In the genomic region with DNA sequence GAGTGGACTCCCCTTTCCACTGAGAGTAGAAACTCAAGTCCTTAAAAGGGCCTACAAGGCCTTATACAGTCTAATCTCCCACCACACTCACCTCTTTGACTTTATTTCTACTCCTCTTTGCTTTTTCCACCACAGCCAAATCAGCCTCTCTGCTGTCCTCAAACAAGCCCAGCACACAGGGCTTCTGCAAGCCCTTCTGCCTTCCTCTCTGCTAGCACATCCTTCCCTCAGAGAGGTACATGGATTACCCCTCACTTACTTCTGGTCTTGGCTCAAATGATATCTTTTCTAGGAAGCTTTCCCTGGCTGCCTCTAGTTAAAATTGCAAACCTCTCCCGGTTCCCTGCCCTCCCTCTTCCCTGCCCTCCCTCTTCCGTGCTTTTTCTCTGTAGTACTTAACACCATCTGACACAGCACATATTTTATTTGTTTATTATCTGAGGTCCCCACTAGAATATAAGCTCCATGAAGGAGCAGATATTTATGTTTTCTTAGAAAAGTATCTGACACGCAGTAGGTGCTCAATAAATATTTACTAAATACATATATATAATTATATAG, we compare ENCODE assay signal across 1 cellular context.
TF ChIP-seq lines count a peak whose summit lies in the region.

No MANE protein-coding gene starts in this region.

TF ChIP-seq in SK-N-SH treated with all-trans-retinoic acid at 6 μM for 48 hours, 23 proteins besides CTCF, POLR2A, EP300 and RAD21 (continued from another document):
- TF ChIP-seq, protein P1, sequence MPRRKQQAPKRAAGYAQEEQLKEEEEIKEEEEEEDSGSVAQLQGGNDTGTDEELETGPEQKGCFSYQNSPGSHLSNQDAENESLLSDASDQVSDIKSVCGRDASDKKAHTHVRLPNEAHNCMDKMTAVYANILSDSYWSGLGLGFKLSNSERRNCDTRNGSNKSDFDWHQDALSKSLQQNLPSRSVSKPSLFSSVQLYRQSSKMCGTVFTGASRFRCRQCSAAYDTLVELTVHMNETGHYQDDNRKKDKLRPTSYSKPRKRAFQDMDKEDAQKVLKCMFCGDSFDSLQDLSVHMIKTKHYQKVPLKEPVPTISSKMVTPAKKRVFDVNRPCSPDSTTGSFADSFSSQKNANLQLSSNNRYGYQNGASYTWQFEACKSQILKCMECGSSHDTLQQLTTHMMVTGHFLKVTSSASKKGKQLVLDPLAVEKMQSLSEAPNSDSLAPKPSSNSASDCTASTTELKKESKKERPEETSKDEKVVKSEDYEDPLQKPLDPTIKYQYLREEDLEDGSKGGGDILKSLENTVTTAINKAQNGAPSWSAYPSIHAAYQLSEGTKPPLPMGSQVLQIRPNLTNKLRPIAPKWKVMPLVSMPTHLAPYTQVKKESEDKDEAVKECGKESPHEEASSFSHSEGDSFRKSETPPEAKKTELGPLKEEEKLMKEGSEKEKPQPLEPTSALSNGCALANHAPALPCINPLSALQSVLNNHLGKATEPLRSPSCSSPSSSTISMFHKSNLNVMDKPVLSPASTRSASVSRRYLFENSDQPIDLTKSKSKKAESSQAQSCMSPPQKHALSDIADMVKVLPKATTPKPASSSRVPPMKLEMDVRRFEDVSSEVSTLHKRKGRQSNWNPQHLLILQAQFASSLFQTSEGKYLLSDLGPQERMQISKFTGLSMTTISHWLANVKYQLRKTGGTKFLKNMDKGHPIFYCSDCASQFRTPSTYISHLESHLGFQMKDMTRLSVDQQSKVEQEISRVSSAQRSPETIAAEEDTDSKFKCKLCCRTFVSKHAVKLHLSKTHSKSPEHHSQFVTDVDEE (CRISPR knock-in tag; IDR thresholded peaks at IDR 0.05) = no peak
- TF ChIP-seq ESRRG (CRISPR knock-in tag; IDR thresholded peaks at IDR 0.05) = no peak
- no peak for TF ChIP-seq ISL1 (CRISPR knock-in tag; IDR thresholded peaks at IDR 0.05)
- TF ChIP-seq ZNF8 (CRISPR knock-in tag; IDR thresholded peaks at IDR 0.05) = no peak
- no peak for TF ChIP-seq ZNF565 (CRISPR knock-in tag; conservative IDR thresholded peaks at IDR 0.05; ENCODE audit: low read depth)
- TF ChIP-seq TCF4 (CRISPR knock-in tag; IDR thresholded peaks at IDR 0.05; ENCODE audit: borderline replicate concordance) = no peak
- TF ChIP-seq ZFP3 (CRISPR knock-in tag; IDR thresholded peaks at IDR 0.05) = no peak
- TF ChIP-seq RARB (CRISPR knock-in tag; IDR thresholded peaks at IDR 0.05) = no peak
- no peak for TF ChIP-seq GLIS3 (CRISPR knock-in tag; IDR thresholded peaks at IDR 0.05)
- TF ChIP-seq PPARA (CRISPR knock-in tag; IDR thresholded peaks at IDR 0.05; ENCODE audit: borderline replicate concordance) = no peak
- TF ChIP-seq, protein P2, sequence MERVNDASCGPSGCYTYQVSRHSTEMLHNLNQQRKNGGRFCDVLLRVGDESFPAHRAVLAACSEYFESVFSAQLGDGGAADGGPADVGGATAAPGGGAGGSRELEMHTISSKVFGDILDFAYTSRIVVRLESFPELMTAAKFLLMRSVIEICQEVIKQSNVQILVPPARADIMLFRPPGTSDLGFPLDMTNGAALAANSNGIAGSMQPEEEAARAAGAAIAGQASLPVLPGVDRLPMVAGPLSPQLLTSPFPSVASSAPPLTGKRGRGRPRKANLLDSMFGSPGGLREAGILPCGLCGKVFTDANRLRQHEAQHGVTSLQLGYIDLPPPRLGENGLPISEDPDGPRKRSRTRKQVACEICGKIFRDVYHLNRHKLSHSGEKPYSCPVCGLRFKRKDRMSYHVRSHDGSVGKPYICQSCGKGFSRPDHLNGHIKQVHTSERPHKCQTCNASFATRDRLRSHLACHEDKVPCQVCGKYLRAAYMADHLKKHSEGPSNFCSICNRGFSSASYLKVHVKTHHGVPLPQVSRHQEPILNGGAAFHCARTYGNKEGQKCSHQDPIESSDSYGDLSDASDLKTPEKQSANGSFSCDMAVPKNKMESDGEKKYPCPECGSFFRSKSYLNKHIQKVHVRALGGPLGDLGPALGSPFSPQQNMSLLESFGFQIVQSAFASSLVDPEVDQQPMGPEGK (CRISPR knock-in tag; IDR thresholded peaks at IDR 0.05; ENCODE audit: borderline replicate concordance) = no peak
- TF ChIP-seq TOX (CRISPR knock-in tag; IDR thresholded peaks at IDR 0.05; ENCODE audit: borderline replicate concordance) = no peak
- TF ChIP-seq, protein P3, sequence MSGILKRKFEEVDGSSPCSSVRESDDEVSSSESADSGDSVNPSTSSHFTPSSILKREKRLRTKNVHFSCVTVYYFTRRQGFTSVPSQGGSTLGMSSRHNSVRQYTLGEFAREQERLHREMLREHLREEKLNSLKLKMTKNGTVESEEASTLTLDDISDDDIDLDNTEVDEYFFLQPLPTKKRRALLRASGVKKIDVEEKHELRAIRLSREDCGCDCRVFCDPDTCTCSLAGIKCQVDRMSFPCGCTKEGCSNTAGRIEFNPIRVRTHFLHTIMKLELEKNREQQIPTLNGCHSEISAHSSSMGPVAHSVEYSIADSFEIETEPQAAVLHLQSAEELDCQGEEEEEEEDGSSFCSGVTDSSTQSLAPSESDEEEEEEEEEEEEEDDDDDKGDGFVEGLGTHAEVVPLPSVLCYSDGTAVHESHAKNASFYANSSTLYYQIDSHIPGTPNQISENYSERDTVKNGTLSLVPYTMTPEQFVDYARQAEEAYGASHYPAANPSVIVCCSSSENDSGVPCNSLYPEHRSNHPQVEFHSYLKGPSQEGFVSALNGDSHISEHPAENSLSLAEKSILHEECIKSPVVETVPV (CRISPR knock-in tag; IDR thresholded peaks at IDR 0.05) = no peak
- TF ChIP-seq, protein P4, sequence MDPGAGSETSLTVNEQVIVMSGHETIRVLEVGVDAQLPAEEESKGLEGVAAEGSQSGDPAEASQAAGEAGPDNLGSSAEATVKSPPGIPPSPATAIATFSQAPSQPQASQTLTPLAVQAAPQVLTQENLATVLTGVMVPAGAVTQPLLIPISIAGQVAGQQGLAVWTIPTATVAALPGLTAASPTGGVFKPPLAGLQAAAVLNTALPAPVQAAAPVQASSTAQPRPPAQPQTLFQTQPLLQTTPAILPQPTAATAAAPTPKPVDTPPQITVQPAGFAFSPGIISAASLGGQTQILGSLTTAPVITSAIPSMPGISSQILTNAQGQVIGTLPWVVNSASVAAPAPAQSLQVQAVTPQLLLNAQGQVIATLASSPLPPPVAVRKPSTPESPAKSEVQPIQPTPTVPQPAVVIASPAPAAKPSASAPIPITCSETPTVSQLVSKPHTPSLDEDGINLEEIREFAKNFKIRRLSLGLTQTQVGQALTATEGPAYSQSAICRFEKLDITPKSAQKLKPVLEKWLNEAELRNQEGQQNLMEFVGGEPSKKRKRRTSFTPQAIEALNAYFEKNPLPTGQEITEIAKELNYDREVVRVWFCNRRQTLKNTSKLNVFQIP (CRISPR knock-in tag; IDR thresholded peaks at IDR 0.05; ENCODE audit: borderline replicate concordance, low read depth) = no peak
- TF ChIP-seq ZC3H10 (CRISPR knock-in tag; IDR thresholded peaks at IDR 0.05) = no peak
- no peak for TF ChIP-seq BACH2 (CRISPR knock-in tag; IDR thresholded peaks at IDR 0.05; ENCODE audit: borderline replicate concordance)
